9 cellular contexts compared by ENCODE assay signal in the genomic region with DNA sequence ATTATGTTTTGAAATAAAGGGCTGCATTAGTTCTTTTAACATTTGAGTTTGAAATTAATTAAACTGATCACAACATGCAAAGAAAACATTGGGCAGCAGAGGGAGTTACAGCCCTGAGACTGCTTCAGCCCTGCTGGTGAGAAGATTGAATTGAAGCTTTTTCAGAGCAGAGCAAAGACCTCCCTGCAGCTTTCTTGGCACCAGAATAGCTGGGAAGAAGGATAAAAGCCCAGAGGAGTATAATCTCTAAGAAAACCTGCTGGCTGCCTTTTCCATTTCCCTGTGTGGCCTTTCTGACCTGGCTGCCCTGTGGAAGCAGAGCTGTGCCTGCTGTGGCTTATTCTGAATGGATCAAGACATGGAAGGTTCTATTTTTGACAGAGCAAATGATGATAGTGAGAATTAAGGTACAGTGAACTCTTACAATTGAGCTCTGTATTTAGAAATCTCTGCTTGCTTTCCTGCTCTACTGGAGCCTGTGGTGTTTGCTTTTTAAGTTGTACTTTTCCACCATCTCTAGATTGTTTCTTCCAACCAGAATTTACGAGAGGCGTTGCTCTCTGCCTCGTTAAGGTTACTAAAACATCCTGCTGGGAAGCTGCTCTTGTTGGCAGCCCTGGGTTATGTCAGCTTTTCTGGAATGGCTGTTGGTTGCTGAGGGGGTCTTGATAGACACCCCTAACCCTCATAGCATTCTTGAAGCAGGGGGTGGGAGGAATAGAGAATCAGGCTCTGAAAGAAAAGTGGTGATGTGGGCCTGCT. TPM values are rescaled to one million over a fixed set of nuclear protein-coding genes. Genes with fewer than 3 reads are reported as not detected.
DNase-seq lines count a peak whose midpoint lies in the region; ATAC-seq, FAIRE-seq and TF ChIP-seq lines count a peak whose summit lies in the region.
"Had no signal": no experiment of that assay in that cellular context is flagged by ENCODE, and none has a peak within 500 bp of the region (broad histone marks: within the 10 kb centered on the region; RNA-seq: fewer than 3 reads in every experiment).

No MANE protein-coding gene starts in this region.

- peak; percentile 46 for FAIRE-seq in RCC 7860 (lab: Jason Lieb, UNC)

- TF ChIP-seq POLR2A in testis (IDR thresholded peaks at IDR 0.05), result no peak

- peak; percentile 60 for TF ChIP-seq CTCF in coronary artery (IDR thresholded peaks at IDR 0.05)
- TF ChIP-seq CTCF in testis (IDR thresholded peaks at IDR 0.05), result peak; percentile 76 to 99 (median 99)

- DNase-seq in NCI-H2029 treated with DMSO at 0.1 percent for 48 hours (lab: John Stamatoyannopoulos, UW), result peak; percentile 3
- DNase-seq in NCI-H2029 (lab: John Stamatoyannopoulos, UW), result no peak
- DNase-seq in KG1 (lab: John Stamatoyannopoulos, UW), result peak; percentile 25
- DNase-seq in RCC 7860 (ENCODE audit: low spot score), result peak; percentile 51
- DNase-seq in coronary artery (ENCODE audit: low spot score), result no peak
- peak; percentile 83 for DNase-seq in left kidney (ENCODE audit: low read depth, low spot score)
- DNase-seq in testis, result peak; percentile 71

- no peaks in the 10 kb centered on the region for H3K27me3 ChIP-seq in testis
- H3K27me3 ChIP-seq: BLaER1 treated with 17β-estradiol and CSF1 and Interleukin-3, amounts not matched to agents 10 nM and 100 nM had no signal

- peaks cover 18% of the 10 kb centered on the region for H3K4me1 ChIP-seq in testis
- H3K4me1 ChIP-seq: BLaER1 treated with 17β-estradiol and CSF1 and Interleukin-3, amounts not matched to agents 10 nM and 100 nM had no signal

- no peaks in the 10 kb centered on the region for H3K9me3 ChIP-seq in testis
- H3K9me3 ChIP-seq: BLaER1 treated with 17β-estradiol and CSF1 and Interleukin-3, amounts not matched to agents 10 nM and 100 nM had no signal

- no peak overlapping the region for H3K4me3 ChIP-seq in coronary artery
- H3K4me3 ChIP-seq in testis, result no peak overlapping the region
- H3K4me3 ChIP-seq: BLaER1 treated with 17β-estradiol and CSF1 and Interleukin-3, amounts not matched to agents 10 nM and 100 nM had no signal

- intact Hi-C loops in testis (cut with DNase I; ENCODE audit: low total_unique reads), result loop anchor here (5.0 kb wide), 1 partner anchor 256 kb away; no protein-coding TSS in a partner anchor

- H3K27ac ChIP-seq in coronary artery, result peak overlapping the region in 1 of 2 donors; percentile 4
- H3K27ac ChIP-seq in testis, result peak overlapping the region; percentile 39 to 68
- H3K27ac ChIP-seq: BLaER1 treated with 17β-estradiol and CSF1 and Interleukin-3, amounts not matched to agents 10 nM and 100 nM had no signal

- no peak for ATAC-seq in GM19397 (IDR thresholded peaks at IDR 0.05; ENCODE audit: unreplicated experiment)

- H3K36me3 ChIP-seq in testis (ENCODE audit: low read depth, missing control alignments), result no peaks in the 10 kb centered on the region

- 17 to 32% methylated on average over 3 of the region's 3 CpGs for whole genome bisulfite sequencing in testis, 2 donors

RNA-seq across cellular contexts. Expression of a gene that starts 9.9 kb away (rescaled TPM):
- total RNA-seq in testis, result 10 to 100 TPM; 41.9 to 49.5 TPM
- 115 TPM for polyA plus RNA-seq in testis (ENCODE audit: insufficient read depth, low read depth, low replicate concordance)

Comparison
In these comparisons a context has a peak if more than half of its experiments do, and no peak if none do; other contexts are left out.
1. DNase-seq: peak in NCI-H2029 treated with DMSO at 0.1 percent for 48 hours (single experiment), KG1 (single experiment), RCC 7860 (single experiment), left kidney (single experiment) and testis (single experiment); none in NCI-H2029 (single experiment) and coronary artery (single experiment).